In the genomic region with DNA sequence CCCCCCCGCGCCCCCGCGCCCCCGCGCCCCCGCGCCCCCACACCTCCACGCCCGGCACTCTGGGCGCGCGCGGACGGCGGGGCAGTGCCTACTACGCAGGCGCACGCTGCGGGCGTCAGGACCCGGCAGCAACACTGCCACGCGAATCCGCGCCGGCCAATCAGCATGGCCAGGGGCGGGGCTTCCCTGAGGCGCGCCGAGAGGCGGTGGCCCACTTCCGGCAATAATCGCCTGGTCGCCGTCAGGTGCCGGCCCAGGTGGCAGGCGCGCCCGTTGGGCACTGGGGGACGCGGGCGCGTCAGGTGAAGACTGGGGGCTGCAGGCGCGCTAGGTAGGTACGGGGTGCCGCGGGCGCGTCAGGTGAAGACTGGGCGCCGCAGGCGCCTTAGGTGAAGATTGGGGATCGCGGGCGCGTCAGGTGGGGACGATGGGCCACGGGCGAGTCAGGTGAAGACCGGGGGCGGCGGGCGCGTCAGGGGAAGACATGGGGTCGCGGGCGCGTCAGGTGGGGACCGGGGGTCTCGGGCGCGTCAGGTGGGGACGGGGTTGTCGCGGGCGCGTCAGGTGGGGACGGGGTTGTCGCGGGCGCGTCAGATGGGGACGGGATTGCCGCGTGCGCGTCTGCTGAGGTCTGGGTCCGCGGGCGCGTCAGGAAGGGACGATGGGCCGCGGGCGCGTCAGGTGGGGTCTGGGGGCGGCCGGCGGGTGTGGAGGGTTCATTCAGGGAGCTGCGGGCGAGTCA, we compare ENCODE assay signal across 1 cellular context.
TF ChIP-seq lines count a peak whose summit lies in the region.

No MANE protein-coding gene starts in this region.

TF ChIP-seq in HepG2, 621 proteins besides CTCF, POLR2A, EP300 and RAD21 (continued from another document and continues in another):
- TF ChIP-seq, protein P1, sequence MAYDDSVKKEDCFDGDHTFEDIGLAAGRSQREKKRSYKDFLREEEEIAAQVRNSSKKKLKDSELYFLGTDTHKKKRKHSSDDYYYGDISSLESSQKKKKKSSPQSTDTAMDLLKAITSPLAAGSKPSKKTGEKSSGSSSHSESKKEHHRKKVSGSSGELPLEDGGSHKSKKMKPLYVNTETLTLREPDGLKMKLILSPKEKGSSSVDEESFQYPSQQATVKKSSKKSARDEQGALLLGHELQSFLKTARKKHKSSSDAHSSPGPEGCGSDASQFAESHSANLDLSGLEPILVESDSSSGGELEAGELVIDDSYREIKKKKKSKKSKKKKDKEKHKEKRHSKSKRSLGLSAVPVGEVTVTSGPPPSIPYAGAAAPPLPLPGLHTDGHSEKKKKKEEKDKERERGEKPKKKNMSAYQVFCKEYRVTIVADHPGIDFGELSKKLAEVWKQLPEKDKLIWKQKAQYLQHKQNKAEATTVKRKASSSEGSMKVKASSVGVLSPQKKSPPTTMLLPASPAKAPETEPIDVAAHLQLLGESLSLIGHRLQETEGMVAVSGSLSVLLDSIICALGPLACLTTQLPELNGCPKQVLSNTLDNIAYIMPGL (CRISPR knock-in tag; IDR thresholded peaks at IDR 0.05; ENCODE audit: borderline replicate concordance in 1 of 2, low read depth in 1 of 2), result peak; percentile 41 to 63; a peak in 3 of 4 replicates
- TF ChIP-seq RARA (CRISPR knock-in tag; IDR thresholded peaks at IDR 0.05), result peak; percentile 40
- peak; percentile 72; the same call in 1 of the 2 replicates for TF ChIP-seq FOXC1 (CRISPR knock-in tag; IDR thresholded peaks at IDR 0.05; ENCODE audit: borderline replicate concordance)
- no peak for TF ChIP-seq ZNF124 (CRISPR knock-in tag; IDR thresholded peaks at IDR 0.05)
- TF ChIP-seq, protein P2, sequence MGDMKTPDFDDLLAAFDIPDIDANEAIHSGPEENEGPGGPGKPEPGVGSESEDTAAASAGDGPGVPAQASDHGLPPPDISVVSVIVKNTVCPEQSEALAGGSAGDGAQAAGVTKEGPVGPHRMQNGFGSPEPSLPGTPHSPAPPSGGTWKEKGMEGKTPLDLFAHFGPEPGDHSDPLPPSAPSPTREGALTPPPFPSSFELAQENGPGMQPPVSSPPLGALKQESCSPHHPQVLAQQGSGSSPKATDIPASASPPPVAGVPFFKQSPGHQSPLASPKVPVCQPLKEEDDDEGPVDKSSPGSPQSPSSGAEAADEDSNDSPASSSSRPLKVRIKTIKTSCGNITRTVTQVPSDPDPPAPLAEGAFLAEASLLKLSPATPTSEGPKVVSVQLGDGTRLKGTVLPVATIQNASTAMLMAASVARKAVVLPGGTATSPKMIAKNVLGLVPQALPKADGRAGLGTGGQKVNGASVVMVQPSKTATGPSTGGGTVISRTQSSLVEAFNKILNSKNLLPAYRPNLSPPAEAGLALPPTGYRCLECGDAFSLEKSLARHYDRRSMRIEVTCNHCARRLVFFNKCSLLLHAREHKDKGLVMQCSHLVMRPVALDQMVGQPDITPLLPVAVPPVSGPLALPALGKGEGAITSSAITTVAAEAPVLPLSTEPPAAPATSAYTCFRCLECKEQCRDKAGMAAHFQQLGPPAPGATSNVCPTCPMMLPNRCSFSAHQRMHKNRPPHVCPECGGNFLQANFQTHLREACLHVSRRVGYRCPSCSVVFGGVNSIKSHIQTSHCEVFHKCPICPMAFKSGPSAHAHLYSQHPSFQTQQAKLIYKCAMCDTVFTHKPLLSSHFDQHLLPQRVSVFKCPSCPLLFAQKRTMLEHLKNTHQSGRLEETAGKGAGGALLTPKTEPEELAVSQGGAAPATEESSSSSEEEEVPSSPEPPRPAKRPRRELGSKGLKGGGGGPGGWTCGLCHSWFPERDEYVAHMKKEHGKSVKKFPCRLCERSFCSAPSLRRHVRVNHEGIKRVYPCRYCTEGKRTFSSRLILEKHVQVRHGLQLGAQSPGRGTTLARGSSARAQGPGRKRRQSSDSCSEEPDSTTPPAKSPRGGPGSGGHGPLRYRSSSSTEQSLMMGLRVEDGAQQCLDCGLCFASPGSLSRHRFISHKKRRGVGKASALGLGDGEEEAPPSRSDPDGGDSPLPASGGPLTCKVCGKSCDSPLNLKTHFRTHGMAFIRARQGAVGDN (CRISPR knock-in tag; IDR thresholded peaks at IDR 0.05), result peak; percentile 86
- TF ChIP-seq ZNF138 (CRISPR knock-in tag; IDR thresholded peaks at IDR 0.05; ENCODE audit: low read depth), result peak; percentile 82; the same call in 1 of the 2 replicates
- 0 out of 2 replicates have a peak, but pooled peaks have one; percentile 75 for TF ChIP-seq ZNF136 (CRISPR knock-in tag; IDR thresholded peaks at IDR 0.05; ENCODE audit: low read depth)
- TF ChIP-seq, protein P3, sequence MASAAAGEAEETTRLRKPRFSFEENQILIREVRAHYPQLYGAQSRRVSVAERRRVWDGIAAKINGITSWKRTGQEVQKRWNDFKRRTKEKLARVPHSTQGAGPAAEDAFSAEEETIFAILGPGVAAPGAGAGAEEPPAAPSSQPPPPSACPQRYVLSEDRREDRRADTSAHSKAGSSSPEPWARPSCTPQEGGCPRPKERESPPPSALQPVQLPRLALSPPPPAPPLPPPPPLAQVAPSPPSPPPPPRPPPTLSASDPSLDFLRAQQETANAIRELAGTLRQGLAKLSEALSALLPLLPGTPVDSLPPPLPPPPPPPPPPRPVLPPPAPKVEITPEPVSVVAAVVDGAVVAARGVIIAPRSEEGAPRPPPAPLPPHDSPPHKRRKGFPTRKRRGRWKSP (CRISPR knock-in tag; IDR thresholded peaks at IDR 0.05), result 0 out of 2 replicates have a peak, but pooled peaks have one; percentile 43
- TF ChIP-seq PHB2 (IDR thresholded peaks at IDR 0.05; ENCODE audit: partially characterized antibody), result no peak
- TF ChIP-seq ZNF572 (CRISPR knock-in tag; IDR thresholded peaks at IDR 0.05), result 0 out of 2 replicates have a peak, but pooled peaks have one; percentile 47
- TF ChIP-seq, protein P4, sequence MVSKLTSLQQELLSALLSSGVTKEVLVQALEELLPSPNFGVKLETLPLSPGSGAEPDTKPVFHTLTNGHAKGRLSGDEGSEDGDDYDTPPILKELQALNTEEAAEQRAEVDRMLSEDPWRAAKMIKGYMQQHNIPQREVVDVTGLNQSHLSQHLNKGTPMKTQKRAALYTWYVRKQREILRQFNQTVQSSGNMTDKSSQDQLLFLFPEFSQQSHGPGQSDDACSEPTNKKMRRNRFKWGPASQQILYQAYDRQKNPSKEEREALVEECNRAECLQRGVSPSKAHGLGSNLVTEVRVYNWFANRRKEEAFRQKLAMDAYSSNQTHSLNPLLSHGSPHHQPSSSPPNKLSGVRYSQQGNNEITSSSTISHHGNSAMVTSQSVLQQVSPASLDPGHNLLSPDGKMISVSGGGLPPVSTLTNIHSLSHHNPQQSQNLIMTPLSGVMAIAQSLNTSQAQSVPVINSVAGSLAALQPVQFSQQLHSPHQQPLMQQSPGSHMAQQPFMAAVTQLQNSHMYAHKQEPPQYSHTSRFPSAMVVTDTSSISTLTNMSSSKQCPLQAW (CRISPR knock-in tag; IDR thresholded peaks at IDR 0.05), result peak; percentile 86
- TF ChIP-seq, protein P5, sequence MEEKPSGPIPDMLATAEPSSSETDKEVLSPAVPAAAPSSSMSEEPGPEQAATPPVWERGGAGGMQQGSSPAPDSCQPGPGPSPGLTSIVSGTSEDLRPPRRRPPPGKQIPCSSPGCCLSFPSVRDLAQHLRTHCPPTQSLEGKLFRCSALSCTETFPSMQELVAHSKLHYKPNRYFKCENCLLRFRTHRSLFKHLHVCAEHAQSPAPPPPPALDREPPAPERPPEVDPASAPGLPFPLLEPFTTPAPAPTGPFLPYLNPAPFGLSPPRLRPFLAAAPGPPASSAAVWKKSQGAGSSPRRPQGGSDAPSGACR (CRISPR knock-in tag; IDR thresholded peaks at IDR 0.05), result no peak
- peak; percentile 70; the same call in 1 of the 2 replicates for TF ChIP-seq YEATS2 (CRISPR knock-in tag; IDR thresholded peaks at IDR 0.05; ENCODE audit: borderline replicate concordance)
- no peak for TF ChIP-seq SNRNP70 (IDR thresholded peaks at IDR 0.05; ENCODE audit: low read depth, low read length)
- TF ChIP-seq KDM6A (CRISPR knock-in tag; IDR thresholded peaks at IDR 0.05; ENCODE audit: low read depth), result no peak
- peak; percentile 98 for TF ChIP-seq ELF1 (CRISPR knock-in tag; IDR thresholded peaks at IDR 0.05)
- TF ChIP-seq KLF12 (CRISPR knock-in tag; IDR thresholded peaks at IDR 0.05; ENCODE audit: borderline replicate concordance), result 0 out of 2 replicates have a peak, but pooled peaks have one; percentile 27
- no peak for TF ChIP-seq MTA3 (CRISPR knock-in tag; IDR thresholded peaks at IDR 0.05)
- TF ChIP-seq TBX2 (CRISPR knock-in tag; IDR thresholded peaks at IDR 0.05; ENCODE audit: borderline replicate concordance), result peak; percentile 83; the same call in 1 of the 2 replicates
- TF ChIP-seq ZNF343 (CRISPR knock-in tag; IDR thresholded peaks at IDR 0.05), result 0 out of 2 replicates have a peak, but pooled peaks have one; percentile 30
- no peak for TF ChIP-seq SMAD3 (CRISPR knock-in tag; IDR thresholded peaks at IDR 0.05)
- TF ChIP-seq, protein P6, sequence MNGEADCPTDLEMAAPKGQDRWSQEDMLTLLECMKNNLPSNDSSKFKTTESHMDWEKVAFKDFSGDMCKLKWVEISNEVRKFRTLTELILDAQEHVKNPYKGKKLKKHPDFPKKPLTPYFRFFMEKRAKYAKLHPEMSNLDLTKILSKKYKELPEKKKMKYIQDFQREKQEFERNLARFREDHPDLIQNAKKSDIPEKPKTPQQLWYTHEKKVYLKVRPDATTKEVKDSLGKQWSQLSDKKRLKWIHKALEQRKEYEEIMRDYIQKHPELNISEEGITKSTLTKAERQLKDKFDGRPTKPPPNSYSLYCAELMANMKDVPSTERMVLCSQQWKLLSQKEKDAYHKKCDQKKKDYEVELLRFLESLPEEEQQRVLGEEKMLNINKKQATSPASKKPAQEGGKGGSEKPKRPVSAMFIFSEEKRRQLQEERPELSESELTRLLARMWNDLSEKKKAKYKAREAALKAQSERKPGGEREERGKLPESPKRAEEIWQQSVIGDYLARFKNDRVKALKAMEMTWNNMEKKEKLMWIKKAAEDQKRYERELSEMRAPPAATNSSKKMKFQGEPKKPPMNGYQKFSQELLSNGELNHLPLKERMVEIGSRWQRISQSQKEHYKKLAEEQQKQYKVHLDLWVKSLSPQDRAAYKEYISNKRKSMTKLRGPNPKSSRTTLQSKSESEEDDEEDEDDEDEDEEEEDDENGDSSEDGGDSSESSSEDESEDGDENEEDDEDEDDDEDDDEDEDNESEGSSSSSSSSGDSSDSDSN (CRISPR knock-in tag; IDR thresholded peaks at IDR 0.05), result peak; percentile 58; the same call in 1 of the 2 replicates
- no peak for TF ChIP-seq FLYWCH1 (CRISPR knock-in tag; IDR thresholded peaks at IDR 0.05)
- TF ChIP-seq PPARG (CRISPR knock-in tag; conservative IDR thresholded peaks at IDR 0.05), result 0 out of 2 replicates have a peak, but pooled peaks have one; percentile 55
- no peak for TF ChIP-seq ZNF34 (CRISPR knock-in tag; IDR thresholded peaks at IDR 0.05; ENCODE audit: borderline replicate concordance)
- TF ChIP-seq HNRNPK (IDR thresholded peaks at IDR 0.05; ENCODE audit: low read depth, low read length, poor library complexity, severe bottlenecking), result peak; percentile 73
- TF ChIP-seq NFKB2 (CRISPR knock-in tag; IDR thresholded peaks at IDR 0.05; ENCODE audit: borderline replicate concordance), result peak; percentile 56; the same call in 1 of the 2 replicates
- TF ChIP-seq, protein P7, sequence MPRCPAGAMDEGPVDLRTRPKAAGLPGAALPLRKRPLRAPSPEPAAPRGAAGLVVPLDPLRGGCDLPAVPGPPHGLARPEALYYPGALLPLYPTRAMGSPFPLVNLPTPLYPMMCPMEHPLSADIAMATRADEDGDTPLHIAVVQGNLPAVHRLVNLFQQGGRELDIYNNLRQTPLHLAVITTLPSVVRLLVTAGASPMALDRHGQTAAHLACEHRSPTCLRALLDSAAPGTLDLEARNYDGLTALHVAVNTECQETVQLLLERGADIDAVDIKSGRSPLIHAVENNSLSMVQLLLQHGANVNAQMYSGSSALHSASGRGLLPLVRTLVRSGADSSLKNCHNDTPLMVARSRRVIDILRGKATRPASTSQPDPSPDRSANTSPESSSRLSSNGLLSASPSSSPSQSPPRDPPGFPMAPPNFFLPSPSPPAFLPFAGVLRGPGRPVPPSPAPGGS (CRISPR knock-in tag; IDR thresholded peaks at IDR 0.05), result peak; percentile 75; the same call in 1 of the 2 replicates
- TF ChIP-seq, protein P8, sequence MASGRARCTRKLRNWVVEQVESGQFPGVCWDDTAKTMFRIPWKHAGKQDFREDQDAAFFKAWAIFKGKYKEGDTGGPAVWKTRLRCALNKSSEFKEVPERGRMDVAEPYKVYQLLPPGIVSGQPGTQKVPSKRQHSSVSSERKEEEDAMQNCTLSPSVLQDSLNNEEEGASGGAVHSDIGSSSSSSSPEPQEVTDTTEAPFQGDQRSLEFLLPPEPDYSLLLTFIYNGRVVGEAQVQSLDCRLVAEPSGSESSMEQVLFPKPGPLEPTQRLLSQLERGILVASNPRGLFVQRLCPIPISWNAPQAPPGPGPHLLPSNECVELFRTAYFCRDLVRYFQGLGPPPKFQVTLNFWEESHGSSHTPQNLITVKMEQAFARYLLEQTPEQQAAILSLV (CRISPR knock-in tag; IDR thresholded peaks at IDR 0.05; ENCODE audit: borderline replicate concordance), result peak; percentile 50; the same call in 1 of the 2 replicates
- peak; percentile 42; the same call in 1 of the 2 replicates for TF ChIP-seq EED (CRISPR knock-in tag; IDR thresholded peaks at IDR 0.05)
- TF ChIP-seq, protein P9, sequence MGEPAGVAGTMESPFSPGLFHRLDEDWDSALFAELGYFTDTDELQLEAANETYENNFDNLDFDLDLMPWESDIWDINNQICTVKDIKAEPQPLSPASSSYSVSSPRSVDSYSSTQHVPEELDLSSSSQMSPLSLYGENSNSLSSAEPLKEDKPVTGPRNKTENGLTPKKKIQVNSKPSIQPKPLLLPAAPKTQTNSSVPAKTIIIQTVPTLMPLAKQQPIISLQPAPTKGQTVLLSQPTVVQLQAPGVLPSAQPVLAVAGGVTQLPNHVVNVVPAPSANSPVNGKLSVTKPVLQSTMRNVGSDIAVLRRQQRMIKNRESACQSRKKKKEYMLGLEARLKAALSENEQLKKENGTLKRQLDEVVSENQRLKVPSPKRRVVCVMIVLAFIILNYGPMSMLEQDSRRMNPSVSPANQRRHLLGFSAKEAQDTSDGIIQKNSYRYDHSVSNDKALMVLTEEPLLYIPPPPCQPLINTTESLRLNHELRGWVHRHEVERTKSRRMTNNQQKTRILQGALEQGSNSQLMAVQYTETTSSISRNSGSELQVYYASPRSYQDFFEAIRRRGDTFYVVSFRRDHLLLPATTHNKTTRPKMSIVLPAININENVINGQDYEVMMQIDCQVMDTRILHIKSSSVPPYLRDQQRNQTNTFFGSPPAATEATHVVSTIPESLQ (CRISPR knock-in tag; conservative IDR thresholded peaks at IDR 0.05), result no peak
